Comparison of ENCODE assay signal across 11 cellular contexts in genomic region chr15:22497200-22497599, GRCh38. TPM values are rescaled to one million over a fixed set of nuclear protein-coding genes. Genes with fewer than 3 reads are reported as not detected.
"Had no signal": no experiment of that assay in that cellular context is flagged by ENCODE, and none has a peak within 500 bp of the region (broad histone marks: within the 10 kb centered on the region; RNA-seq: fewer than 3 reads in every experiment).

No MANE protein-coding gene starts in this region.

RNA-seq across cellular contexts. Expression of gene GOLGA6L22, which starts 38.5 kb away (rescaled TPM):
- total RNA-seq: OCI-LY7, PC-3, PC-9, Peyer's patch, Right ventricle myocardium inferior, Right ventricle myocardium superior, RPMI7951, SJCRH30, SJSA1, SK-MEL-5 had no signal
- polyA plus RNA-seq: SK-N-SH had no signal
